Comparison of ENCODE assay signal across 8 cellular contexts in genomic region chr10:48305905-48306264, GRCh38. TPM values are rescaled to one million over a fixed set of nuclear protein-coding genes. Genes with fewer than 3 reads are reported as not detected.
DNase-seq lines count a peak whose midpoint lies in the region; ATAC-seq, FAIRE-seq and TF ChIP-seq lines count a peak whose summit lies in the region.

No MANE protein-coding gene starts in this region.

- H2AFZ ChIP-seq in astrocyte (ENCODE audit: low read depth, low read length), result peak overlapping the region; percentile 65

- H3K36me3 Mint-ChIP-seq in activated T-cell treated with anti-CD3 and anti-CD28 coated beads, Interleukin-2, amount 50 U/mL, for 4 hours (ENCODE audit: insufficient read depth), result no peaks in the 10 kb centered on the region
- H3K36me3 Mint-ChIP-seq in astrocyte (ENCODE audit: low read depth, unreplicated experiment), result no peaks in the 10 kb centered on the region

- TF ChIP-seq CTCF in astrocyte (IDR thresholded peaks at IDR 0.05; ENCODE audit: insufficient read depth, low read depth, low read length) (no peak), lower lobe of right lung (IDR thresholded peaks at IDR 0.05) (no peak), tibial artery (IDR thresholded peaks at IDR 0.05) (no peak)

- intact Hi-C loops in lower lobe of right lung (cut with DNase I) (no loop called here), tibial artery (cut with DNase I; ENCODE audit: low total_unique reads) (no loop called here)

- H3K27ac ChIP-seq in astrocyte (ENCODE audit: low read depth, low read length) (no peak overlapping the region), lower lobe of right lung (peak overlapping the region; percentile 73), tibial artery (peak overlapping the region; percentile 96)

- H3K36me3 ChIP-seq in astrocyte (ENCODE audit: insufficient read depth, low read length) (no peaks in the 10 kb centered on the region), lower lobe of right lung (no peaks in the 10 kb centered on the region), tibial artery (no peaks in the 10 kb centered on the region)

- peak overlapping the region; percentile 94 for H3K9ac ChIP-seq in astrocyte (ENCODE audit: low read length)

- peak overlapping the region; percentile 85 for H3K4me3 ChIP-seq in astrocyte (ENCODE audit: insufficient read depth, low read depth, low read length)
- H3K4me3 ChIP-seq in lower lobe of right lung, result peak overlapping the region; percentile 81
- peak overlapping the region; percentile 89 to 100 for H3K4me3 ChIP-seq in tibial artery

- peaks cover 40% of the 10 kb centered on the region for H3K79me2 ChIP-seq in astrocyte (ENCODE audit: insufficient read depth, low read length)

- no peak for ATAC-seq in activated T-cell treated with anti-CD3 and anti-CD28 coated beads, Interleukin-2, amount 50 U/mL, for 4 hours
- ATAC-seq in lower lobe of right lung (no peak), HG02870 (IDR thresholded peaks at IDR 0.05; ENCODE audit: unreplicated experiment) (no peak), GM21825 (IDR thresholded peaks at IDR 0.05; ENCODE audit: unreplicated experiment) (no peak)

- DNase-seq in activated T-cell treated with anti-CD3 and anti-CD28 coated beads, Interleukin-2, amount 50 U/mL, for 4 hours, result no peak
- DNase-seq in activated T-cell treated with anti-CD3 and anti-CD28 coated beads, Interleukin-2, amount 50 U/mL, for 48 hours, result no peak
- no peak for DNase-seq in astrocyte (ENCODE audit: low read depth)
- no peak for DNase-seq in lower lobe of right lung
- no peak for DNase-seq in tibial artery
- DNase-seq in RKO (ENCODE audit: low spot score), result no peak

- H4K20me1 ChIP-seq in astrocyte (ENCODE audit: insufficient read depth, low read length), result peaks cover 36% of the 10 kb centered on the region

- H3K9me3 Mint-ChIP-seq in activated T-cell treated with anti-CD3 and anti-CD28 coated beads, Interleukin-2, amount 50 U/mL, for 4 hours, result no peaks in the 10 kb centered on the region
- no peaks in the 10 kb centered on the region for H3K9me3 Mint-ChIP-seq in astrocyte (ENCODE audit: unreplicated experiment)

- peak overlapping the region; percentile 69 for H3K4me3 Mint-ChIP-seq in activated T-cell treated with anti-CD3 and anti-CD28 coated beads, Interleukin-2, amount 50 U/mL, for 4 hours
- peak overlapping the region; percentile 86 for H3K4me3 Mint-ChIP-seq in astrocyte (ENCODE audit: unreplicated experiment)

- peak overlapping the region; percentile 98 for H3K4me2 ChIP-seq in astrocyte (ENCODE audit: low read length)

- H3K27me3 ChIP-seq in astrocyte (ENCODE audit: insufficient read depth, low read length), result no peaks in the 10 kb centered on the region
- no peaks in the 10 kb centered on the region for H3K27me3 ChIP-seq in lower lobe of right lung (ENCODE audit: low read depth)
- no peaks in the 10 kb centered on the region for H3K27me3 ChIP-seq in tibial artery

- FAIRE-seq in astrocyte (lab: Jason Lieb, UNC), result no peak

- no peaks in the 10 kb centered on the region for H3K27me3 Mint-ChIP-seq in activated T-cell treated with anti-CD3 and anti-CD28 coated beads, Interleukin-2, amount 50 U/mL, for 4 hours (ENCODE audit: low read depth)
- peaks cover 13% of the 10 kb centered on the region for H3K27me3 Mint-ChIP-seq in astrocyte (ENCODE audit: low read depth, unreplicated experiment)

- H3K4me1 Mint-ChIP-seq in activated T-cell treated with anti-CD3 and anti-CD28 coated beads, Interleukin-2, amount 50 U/mL, for 4 hours (ENCODE audit: low read depth), result peaks cover 30% of the 10 kb centered on the region
- peaks cover 14% of the 10 kb centered on the region for H3K4me1 Mint-ChIP-seq in astrocyte (ENCODE audit: low read depth, unreplicated experiment)

- H3K4me1 ChIP-seq in astrocyte (ENCODE audit: insufficient read depth, low read length) (peaks cover 13% of the 10 kb centered on the region), lower lobe of right lung (peaks cover 28% of the 10 kb centered on the region), tibial artery (peaks cover 0 to 19% (median 10%) of the 10 kb centered on the region in 4 donors)

- H3K9me3 ChIP-seq in astrocyte (ENCODE audit: insufficient read depth, low read depth, low read length), result no peaks in the 10 kb centered on the region
- H3K9me3 ChIP-seq in lower lobe of right lung, result no peaks in the 10 kb centered on the region
- no peaks in the 10 kb centered on the region for H3K9me3 ChIP-seq in tibial artery

- peak overlapping the region; percentile 75 for H3K27ac Mint-ChIP-seq in astrocyte (ENCODE audit: unreplicated experiment)

RNA-seq across cellular contexts. Expression of gene MAPK8, which starts 0.6 kb away (rescaled TPM):
- total RNA-seq in activated T-cell treated with anti-CD3 and anti-CD28 coated beads, Interleukin-2, amount 50 U/mL, for 4 hours, result 10 to 100 TPM; 31.5 to 34.5 (median 33.7) TPM
- total RNA-seq in astrocyte (47.4 and 48.8 TPM in 2 replicates), lower lobe of right lung (47.9 TPM)

RNA-seq across cellular contexts. Expression of gene FRMPD2, which starts 31.4 kb away (rescaled TPM):
- not detected for total RNA-seq in activated T-cell treated with anti-CD3 and anti-CD28 coated beads, Interleukin-2, amount 50 U/mL, for 4 hours
- 0.39 and 0.43 TPM in 2 replicates for total RNA-seq in astrocyte
- 5.3 TPM for total RNA-seq in lower lobe of right lung
